26 cellular contexts compared by ENCODE assay signal in genomic region chr6:93376026-93376540, GRCh38. TPM values are rescaled to one million over a fixed set of nuclear protein-coding genes. Genes with fewer than 3 reads are reported as not detected.
"Had no signal": no experiment of that assay in that cellular context is flagged by ENCODE, and none has a peak within 500 bp of the region (broad histone marks: within the 10 kb centered on the region; RNA-seq: fewer than 3 reads in every experiment).

No MANE protein-coding gene starts in this region.

- H3K4me3 Mint-ChIP-seq: IgD-negative memory B cell had no signal

- H3K36me3 Mint-ChIP-seq: IgD-negative memory B cell had no signal

- H3K27me3 Mint-ChIP-seq: IgD-negative memory B cell had no signal

- DNase-seq: Kasumi-1; MV-4-11; NCI-H1048; NCI-H1105; NCI-H1417; NCI-H1436 treated with DMSO at 0.1 percent for 48 hours; NCI-H1694 treated with DMSO at 0.1 percent for 48 hours; NCI-H1930; NCI-H2081; NCI-H2107; NCI-H2227 treated with DMSO at 0.1 percent for 48 hours; NCI-H524; NCI-H526 treated with DMSO at 0.1 percent for 48 hours; NCI-H748 treated with DMSO at 0.1 percent for 48 hours; NK-92 treated with Interleukin-12 subunit alpha and Interleukin-12 subunit beta, amount 100 ng/mL, for 24 hours; PC-3; SHP77; T-helper 1 cell had no signal

- H3K27ac ChIP-seq: KMS-11, RWPE1 had no signal

- H3K4me3 ChIP-seq: K562 had no signal

- H3K27ac Mint-ChIP-seq: IgD-negative memory B cell had no signal

- ATAC-seq: K562, Panc1, PC-3, SK-N-SH treated with all-trans-retinoic acid at 6 μM for 48 hours had no signal

RNA-seq across cellular contexts. Expression of gene EPHA7, which starts 43.3 kb away (rescaled TPM):
- total RNA-seq: K562, MCF 10A, OCI-LY7 had no signal
- polyA plus RNA-seq: IgD-negative memory B cell, K562 had no signal
